Comparison of ENCODE assay signal across 21 cellular contexts in the genomic region with DNA sequence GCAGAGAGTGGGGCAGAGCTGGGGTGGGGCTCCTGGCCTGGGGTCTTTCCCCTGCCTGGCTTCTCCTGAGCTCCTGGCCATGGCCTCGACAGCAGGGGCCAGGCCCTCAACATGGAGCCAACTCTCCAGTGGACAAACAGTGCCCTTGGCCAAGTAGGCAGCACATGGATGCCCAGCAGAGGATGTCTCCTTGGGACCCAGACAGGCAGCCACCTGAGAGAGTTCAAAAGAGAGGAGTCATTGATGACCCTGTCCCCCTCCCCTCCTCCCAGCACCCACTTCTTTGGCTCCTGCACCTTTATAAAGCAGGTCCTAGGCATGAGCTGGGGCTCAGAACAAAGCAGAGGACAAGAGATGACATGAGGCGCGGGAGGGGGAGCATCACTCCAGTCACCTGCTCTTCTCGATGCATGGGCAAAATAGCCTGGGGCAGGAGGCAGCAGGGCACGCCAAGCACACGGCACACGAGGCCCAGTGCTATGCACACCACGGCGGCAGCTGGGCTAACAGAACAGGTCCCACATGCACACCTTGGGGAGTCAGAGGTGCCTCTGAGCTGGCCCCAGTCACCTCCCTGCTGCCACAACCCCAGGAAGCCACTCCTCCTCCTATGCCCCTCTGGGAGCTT. TPM values are rescaled to one million over a fixed set of nuclear protein-coding genes. Genes with fewer than 3 reads are reported as not detected.
A peak's percentile ranks its signal among the peaks of the same experiment; 100 is the strongest.
DNase-seq lines count a peak whose midpoint lies in the region; ATAC-seq and TF ChIP-seq lines count a peak whose summit lies in the region.
"Had no signal": no experiment of that assay in that cellular context is flagged by ENCODE, and none has a peak within 500 bp of the region (broad histone marks: within the 10 kb centered on the region; RNA-seq: fewer than 3 reads in every experiment).

No MANE protein-coding gene starts in this region.

- H3K27me3 Mint-ChIP-seq in activated CD8-positive, alpha-beta memory T cell treated with anti-CD3 and anti-CD28 coated beads, Interleukin-2, amount 10 ng/mL, durations not matched to agents 7 days and 5 days, result no peaks in the 10 kb centered on the region
- H3K27me3 Mint-ChIP-seq in IgD-negative memory B cell, result no peaks in the 10 kb centered on the region
- H3K27me3 Mint-ChIP-seq in activated naive CD8-positive, alpha-beta T cell treated with anti-CD3 and anti-CD28 coated beads, Interleukin-2, amount 10 ng/mL, durations not matched to agents 7 days and 5 days, result no peaks in the 10 kb centered on the region
- H3K27me3 Mint-ChIP-seq in CD14-positive monocyte (ENCODE audit: low read depth in 3 of 3), result peaks cover 0 to under 1% (median 0%) of the 10 kb centered on the region in 3 donors
- H3K27me3 Mint-ChIP-seq: type B pancreatic cell had no signal

- POLR2A ChIA-PET in activated naive CD8-positive, alpha-beta T cell treated with anti-CD3 and anti-CD28 coated beads, Interleukin-2, amount 10 ng/mL, durations not matched to agents 7 days and 5 days (lab: Charles Lee), result interaction anchor here (0.5 to 3.1 kb wide), 4 partner anchors 10 to 963 kb away, joined by 3 to 16 read pairs (median 4); a partner anchor contains a TSS

- H3K9me3 Mint-ChIP-seq in activated CD8-positive, alpha-beta memory T cell treated with anti-CD3 and anti-CD28 coated beads, Interleukin-2, amount 10 ng/mL, durations not matched to agents 7 days and 5 days (ENCODE audit: low read depth), result no peaks in the 10 kb centered on the region
- H3K9me3 Mint-ChIP-seq in IgD-negative memory B cell (no peaks in the 10 kb centered on the region), CD14-positive monocyte (no peaks in the 10 kb centered on the region)
- H3K9me3 Mint-ChIP-seq in activated naive CD8-positive, alpha-beta T cell treated with anti-CD3 and anti-CD28 coated beads, Interleukin-2, amount 10 ng/mL, durations not matched to agents 7 days and 5 days, result no peaks in the 10 kb centered on the region
- H3K9me3 Mint-ChIP-seq: type B pancreatic cell had no signal

- H3K36me3 Mint-ChIP-seq in activated CD8-positive, alpha-beta memory T cell treated with anti-CD3 and anti-CD28 coated beads, Interleukin-2, amount 10 ng/mL, durations not matched to agents 7 days and 5 days, result peaks cover 25% of the 10 kb centered on the region
- no peaks in the 10 kb centered on the region for H3K36me3 Mint-ChIP-seq in IgD-negative memory B cell
- H3K36me3 Mint-ChIP-seq in activated naive CD8-positive, alpha-beta T cell treated with anti-CD3 and anti-CD28 coated beads, Interleukin-2, amount 10 ng/mL, durations not matched to agents 7 days and 5 days, result peaks cover 25% of the 10 kb centered on the region
- peaks cover 43 to 63% of the 10 kb centered on the region in 2 donors for H3K36me3 Mint-ChIP-seq in CD14-positive monocyte

- intact Hi-C loops in CD14-positive monocyte (cut with micrococcal nuclease), result no loop called here

- peaks cover 11% of the 10 kb centered on the region for H3K4me1 ChIP-seq in osteoblast (ENCODE audit: insufficient read depth, low read length)
- H3K4me1 ChIP-seq: breast epithelium had no signal

- DNase-seq in activated CD8-positive, alpha-beta memory T cell treated with anti-CD3 and anti-CD28 coated beads, Interleukin-2, amount 10 ng/mL, durations not matched to agents 7 days and 5 days, result no peak
- no peak for DNase-seq in activated CD8-positive, alpha-beta memory T cell treated with anti-CD3 and anti-CD28 coated beads, Interleukin-2, amount 50 U/mL, for 4 hours
- DNase-seq in activated naive CD8-positive, alpha-beta T cell treated with anti-CD3 and anti-CD28 coated beads, Interleukin-2, amount 10 ng/mL, durations not matched to agents 7 days and 5 days, result peak; percentile 29
- DNase-seq in osteoblast (ENCODE audit: insufficient read length, low spot score, missing footprints) (peak; percentile 45), foreskin fibroblast (no peak), CD14-positive monocyte (ENCODE audit: low spot score) (no peak), left lobe of liver (ENCODE audit: low spot score) (no peak)
- DNase-seq: KBM-7; mucosa of descending colon; MV-4-11; NCI-H2081 treated with DMSO at 0.1 percent for 48 hours; NCI-H526; OCI-M1; right lobe of liver; SHP77 treated with DMSO at 0.1 percent for 48 hours; stimulated activated naive CD8-positive, alpha-beta T cell treated with anti-CD3 and anti-CD28 coated beads, Interleukin-15, Interleukin-2, amounts not matched to agents 100 U/mL and 50 U/mL, for 24 hours; T-helper 9 cell had no signal

- H3K4me3 ChIP-seq in osteoblast (ENCODE audit: insufficient read depth, low read length) (no peak overlapping the region), foreskin fibroblast (ENCODE audit: low read depth in 1 of 2, low read length in 2 of 2) (no peak overlapping the region)
- H3K4me3 ChIP-seq: breast epithelium, mucosa of descending colon, right lobe of liver had no signal

- TF ChIP-seq CTCF in osteoblast (IDR thresholded peaks at IDR 0.05; ENCODE audit: extremely low read depth, low read depth, low read length) (no peak), foreskin fibroblast (IDR thresholded peaks at IDR 0.05; ENCODE audit: low read depth, low read length) (no peak), CD14-positive monocyte (IDR thresholded peaks at IDR 0.05) (no peak)

- H3K36me3 ChIP-seq in osteoblast (ENCODE audit: insufficient read depth, low read length), result peaks cover 6% of the 10 kb centered on the region
- H3K36me3 ChIP-seq: breast epithelium, right lobe of liver had no signal

- H3K27me3 ChIP-seq in osteoblast (ENCODE audit: insufficient read depth, low read length), result no peaks in the 10 kb centered on the region
- H3K27me3 ChIP-seq: breast epithelium, right lobe of liver had no signal

- peaks cover 7% of the 10 kb centered on the region for H3K79me2 ChIP-seq in osteoblast (ENCODE audit: insufficient read depth, low read length)

- no peaks in the 10 kb centered on the region for H3K9me3 ChIP-seq in osteoblast (ENCODE audit: low read depth, low read length)
- H3K9me3 ChIP-seq: breast epithelium, mucosa of descending colon, right lobe of liver had no signal

- H3K4me1 Mint-ChIP-seq in activated CD8-positive, alpha-beta memory T cell treated with anti-CD3 and anti-CD28 coated beads, Interleukin-2, amount 10 ng/mL, durations not matched to agents 7 days and 5 days, result peaks cover 58% of the 10 kb centered on the region
- H3K4me1 Mint-ChIP-seq in IgD-negative memory B cell (peaks cover 15 to 32% (median 28%) of the 10 kb centered on the region in 3 donors), CD14-positive monocyte (peaks cover 23% of the 10 kb centered on the region)
- peaks cover 37% of the 10 kb centered on the region for H3K4me1 Mint-ChIP-seq in activated naive CD8-positive, alpha-beta T cell treated with anti-CD3 and anti-CD28 coated beads, Interleukin-2, amount 10 ng/mL, durations not matched to agents 7 days and 5 days

- no peak overlapping the region for H3K27ac ChIP-seq in osteoblast (ENCODE audit: low read depth, low read length)
- H3K27ac ChIP-seq: right lobe of liver had no signal

- H3K27ac Mint-ChIP-seq in activated CD8-positive, alpha-beta memory T cell treated with anti-CD3 and anti-CD28 coated beads, Interleukin-2, amount 10 ng/mL, durations not matched to agents 7 days and 5 days, result peak overlapping the region; percentile 95
- peak overlapping the region in 2 of 3 donors; percentile 53 to 65 for H3K27ac Mint-ChIP-seq in IgD-negative memory B cell
- peak overlapping the region; percentile 54 for H3K27ac Mint-ChIP-seq in activated naive CD8-positive, alpha-beta T cell treated with anti-CD3 and anti-CD28 coated beads, Interleukin-2, amount 10 ng/mL, durations not matched to agents 7 days and 5 days
- peak overlapping the region in 2 of 7 donors; percentile 35 to 36 for H3K27ac Mint-ChIP-seq in CD14-positive monocyte
- H3K27ac Mint-ChIP-seq: type B pancreatic cell had no signal

- no peak overlapping the region for H3K4me3 Mint-ChIP-seq in activated CD8-positive, alpha-beta memory T cell treated with anti-CD3 and anti-CD28 coated beads, Interleukin-2, amount 10 ng/mL, durations not matched to agents 7 days and 5 days
- H3K4me3 Mint-ChIP-seq in IgD-negative memory B cell (peak overlapping the region in 1 of 4 donors; percentile 39), CD14-positive monocyte (no peak overlapping the region)
- no peak overlapping the region for H3K4me3 Mint-ChIP-seq in activated naive CD8-positive, alpha-beta T cell treated with anti-CD3 and anti-CD28 coated beads, Interleukin-2, amount 10 ng/mL, durations not matched to agents 7 days and 5 days
- H3K4me3 Mint-ChIP-seq: type B pancreatic cell had no signal

- no peaks in the 10 kb centered on the region for H4K20me1 ChIP-seq in osteoblast (ENCODE audit: insufficient read depth, low read length)

- CTCF ChIA-PET in activated CD8-positive, alpha-beta memory T cell treated with anti-CD3 and anti-CD28 coated beads, Interleukin-2, amount 10 ng/mL, durations not matched to agents 7 days and 5 days (lab: Charles Lee), result interaction anchor here (1.0 to 7.6 kb wide), 8 partner anchors 9 to 176 kb away, joined by 3 to 46 read pairs (median 3); a partner anchor contains a TSS

- H2AFZ ChIP-seq in osteoblast (ENCODE audit: low read length), result no peak overlapping the region

- ATAC-seq in activated CD8-positive, alpha-beta memory T cell treated with anti-CD3 and anti-CD28 coated beads, Interleukin-2, amount 10 ng/mL, durations not matched to agents 7 days and 5 days, result no peak
- no peak for ATAC-seq in activated naive CD8-positive, alpha-beta T cell treated with anti-CD3 and anti-CD28 coated beads, Interleukin-2, amount 10 ng/mL, durations not matched to agents 7 days and 5 days (ENCODE audit: low read depth)
- no peak for ATAC-seq in left lobe of liver
- ATAC-seq: activated CD4-positive, CD25-positive, alpha-beta regulatory T cell treated with anti-CD3 and anti-CD28 coated beads, Interleukin-2, amount 50 U/mL, for 24 hours; mucosa of descending colon; right lobe of liver; stimulated activated naive CD8-positive, alpha-beta T cell treated with anti-CD3 and anti-CD28 coated beads, Interleukin-15, Interleukin-2, amounts not matched to agents 100 U/mL and 50 U/mL, for 24 hours had no signal

- H3K4me2 ChIP-seq in osteoblast (ENCODE audit: insufficient read depth, low read length), result no peak overlapping the region

RNA-seq across cellular contexts. Expression of a gene that starts 27.4 kb away (rescaled TPM):
- total RNA-seq in activated CD8-positive, alpha-beta memory T cell treated with anti-CD3 and anti-CD28 coated beads, Interleukin-2, amount 10 ng/mL, durations not matched to agents 7 days and 5 days, result 100 to 1,000 TPM; 198 to 313 TPM
- polyA plus RNA-seq in IgD-negative memory B cell (307 TPM), CD14-positive monocyte (100 to 1,000 TPM; 242 to 266 TPM)
- total RNA-seq in activated naive CD8-positive, alpha-beta T cell treated with anti-CD3 and anti-CD28 coated beads, Interleukin-2, amount 10 ng/mL, durations not matched to agents 7 days and 5 days, result 100 to 1,000 TPM; 215 to 224 TPM
- total RNA-seq in osteoblast (99.3 and 105 TPM in 2 replicates), left lobe of liver (97.9 TPM)

RNA-seq across cellular contexts. Expression of a gene that starts 30.0 kb away (rescaled TPM):
- 10 to 100 TPM; 20.9 to 21.2 TPM for total RNA-seq in activated CD8-positive, alpha-beta memory T cell treated with anti-CD3 and anti-CD28 coated beads, Interleukin-2, amount 10 ng/mL, durations not matched to agents 7 days and 5 days
- 13.9 TPM for polyA plus RNA-seq in IgD-negative memory B cell
- total RNA-seq in activated naive CD8-positive, alpha-beta T cell treated with anti-CD3 and anti-CD28 coated beads, Interleukin-2, amount 10 ng/mL, durations not matched to agents 7 days and 5 days, result 10 to 100 TPM; 17.0 to 19.9 TPM
- total RNA-seq in osteoblast, result 5.0 and 5.1 TPM in 2 replicates
- polyA plus RNA-seq in CD14-positive monocyte, result 1 to 10 TPM; 1.8 to 2.8 TPM
- 3.3 TPM for total RNA-seq in left lobe of liver

RNA-seq across cellular contexts. Expression of a gene that starts 36.5 kb away (rescaled TPM):
- total RNA-seq in activated CD8-positive, alpha-beta memory T cell treated with anti-CD3 and anti-CD28 coated beads, Interleukin-2, amount 10 ng/mL, durations not matched to agents 7 days and 5 days, result 100 to 1,000 TPM; 219 to 298 TPM
- 701 TPM for polyA plus RNA-seq in IgD-negative memory B cell
- 100 to 1,000 TPM; 260 to 263 TPM for total RNA-seq in activated naive CD8-positive, alpha-beta T cell treated with anti-CD3 and anti-CD28 coated beads, Interleukin-2, amount 10 ng/mL, durations not matched to agents 7 days and 5 days
- 128 and 135 TPM in 2 replicates for total RNA-seq in osteoblast
- polyA plus RNA-seq in CD14-positive monocyte, result 100 to 1,000 TPM; 478 to 559 TPM
- total RNA-seq in left lobe of liver, result 69.3 TPM

RNA-seq across cellular contexts. Expression of a gene that starts 36.6 kb away (rescaled TPM):
- total RNA-seq in activated CD8-positive, alpha-beta memory T cell treated with anti-CD3 and anti-CD28 coated beads, Interleukin-2, amount 10 ng/mL, durations not matched to agents 7 days and 5 days, result 10 to 100 TPM; 18.4 to 21.9 TPM
- 13.4 TPM for polyA plus RNA-seq in IgD-negative memory B cell
- 10 to 100 TPM; 11.5 to 12.2 TPM for total RNA-seq in activated naive CD8-positive, alpha-beta T cell treated with anti-CD3 and anti-CD28 coated beads, Interleukin-2, amount 10 ng/mL, durations not matched to agents 7 days and 5 days
- total RNA-seq in osteoblast, result 13.3 and 17.4 TPM in 2 replicates
- 1 to 10 TPM; 5.4 to 5.9 TPM for polyA plus RNA-seq in CD14-positive monocyte
- total RNA-seq in left lobe of liver, result 9.2 TPM

RNA-seq across cellular contexts. Expression of a gene that starts 46.7 kb away (rescaled TPM):
- total RNA-seq in activated CD8-positive, alpha-beta memory T cell treated with anti-CD3 and anti-CD28 coated beads, Interleukin-2, amount 10 ng/mL, durations not matched to agents 7 days and 5 days, result 1 to 10 TPM; 1.8 to 4.0 TPM
- polyA plus RNA-seq in IgD-negative memory B cell (not detected), CD14-positive monocyte (under 1 TPM in 1 of 2 donors, not detected in 1; 0.14 TPM)
- 1 to 10 TPM; 4.5 to 6.2 TPM for total RNA-seq in activated naive CD8-positive, alpha-beta T cell treated with anti-CD3 and anti-CD28 coated beads, Interleukin-2, amount 10 ng/mL, durations not matched to agents 7 days and 5 days
- total RNA-seq in osteoblast (23.3 and 33.7 TPM in 2 replicates), left lobe of liver (142 TPM)

Comparison
In these comparisons a context has a peak if more than half of its experiments do, and no peak if none do; other contexts are left out.
1. DNase-seq: peak in activated naive CD8-positive, alpha-beta T cell treated with anti-CD3 and anti-CD28 coated beads, Interleukin-2, amount 10 ng/mL, durations not matched to agents 7 days and 5 days (single experiment) and osteoblast (single experiment); none in activated CD8-positive, alpha-beta memory T cell treated with anti-CD3 and anti-CD28 coated beads, Interleukin-2, amount 10 ng/mL, durations not matched to agents 7 days and 5 days (single experiment), activated CD8-positive, alpha-beta memory T cell treated with anti-CD3 and anti-CD28 coated beads, Interleukin-2, amount 50 U/mL, for 4 hours (single experiment), foreskin fibroblast (0 of 2), CD14-positive monocyte (single experiment) and left lobe of liver (single experiment).